In the genomic region with DNA sequence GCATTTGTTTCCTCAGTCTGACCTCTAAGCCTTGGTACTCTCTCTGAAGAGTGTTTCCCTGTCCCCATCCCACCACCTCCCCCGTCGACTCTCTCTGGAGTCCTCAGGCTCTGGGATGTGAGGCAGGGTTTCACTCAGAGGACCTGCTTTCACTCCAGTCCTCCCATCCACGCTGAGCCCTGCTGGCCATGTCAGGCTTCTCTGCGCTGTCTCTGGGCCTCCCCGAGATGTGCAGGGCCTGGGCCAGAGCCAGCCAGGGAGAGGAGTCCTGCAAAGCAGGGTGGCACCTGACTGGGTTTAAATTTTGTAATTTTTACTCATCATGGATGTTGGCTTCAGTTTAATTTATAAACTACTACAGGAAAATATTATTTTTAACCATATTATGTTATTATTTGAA, we compare ENCODE assay signal across 36 cellular contexts. TPM values are rescaled to one million over a fixed set of nuclear protein-coding genes. Genes with fewer than 3 reads are reported as not detected.
"Had no signal": no experiment of that assay in that cellular context is flagged by ENCODE, and none has a peak within 500 bp of the region (broad histone marks: within the 10 kb centered on the region; RNA-seq: fewer than 3 reads in every experiment).

No MANE protein-coding gene starts in this region.

- FAIRE-seq: astrocyte, colon, TTC549 had no signal

- H3K27ac ChIP-seq: body of pancreas, brain microvascular endothelial cell, VCaP had no signal

- H3K36me3 ChIP-seq: brain microvascular endothelial cell, breast epithelium had no signal

- H3K27me3 ChIP-seq: body of pancreas, brain microvascular endothelial cell, breast epithelium had no signal

- H3K4me3 ChIP-seq: body of pancreas had no signal

- ATAC-seq: activated CD4-positive, alpha-beta T cell treated with anti-CD3 and anti-CD28 coated beads for 36 hours; activated CD4-positive, CD25-positive, alpha-beta regulatory T cell treated with anti-CD3 and anti-CD28 coated beads, Interleukin-2, amount 50 U/mL, for 24 hours; activated CD8-positive, alpha-beta memory T cell treated with anti-CD3 and anti-CD28 coated beads, Interleukin-2, amount 10 ng/mL, durations not matched to agents 7 days and 5 days; activated CD8-positive, alpha-beta T cell treated with anti-CD3 and anti-CD28 coated beads, Interleukin-2, amount 10 ng/mL, durations not matched to agents 7 days and 5 days; activated naive CD8-positive, alpha-beta T cell treated with anti-CD3 and anti-CD28 coated beads, Interleukin-2, amount 50 U/mL, for 24 hours; body of pancreas had no signal

- H3K4me1 ChIP-seq: body of pancreas, breast epithelium had no signal

- DNase-seq: activated CD4-positive, alpha-beta memory T cell treated with anti-CD3 and anti-CD28 coated beads, Interleukin-2, amount 10 ng/mL, durations not matched to agents 7 days and 5 days; activated CD4-positive, alpha-beta T cell treated with anti-CD3 and anti-CD28 coated beads for 1 hour; activated CD4-positive, alpha-beta T cell treated with anti-CD3 and anti-CD28 coated beads for 36 hours; activated CD4-positive, alpha-beta T cell treated with anti-CD3 and anti-CD28 coated beads for 48 hours; activated CD4-positive, alpha-beta T cell treated with anti-CD3 and anti-CD28 coated beads, Interleukin-2, amount 10 ng/mL, durations not matched to agents 7 days and 5 days; activated CD4-positive, alpha-beta T cell treated with anti-CD3 and anti-CD28 coated beads, Interleukin-2, amount 50 U/mL, for 48 hours; activated CD4-positive, CD25-positive, alpha-beta regulatory T cell; activated CD8-positive, alpha-beta memory T cell treated with anti-CD3 and anti-CD28 coated beads for 24 hours; activated CD8-positive, alpha-beta memory T cell treated with anti-CD3 and anti-CD28 coated beads, Interleukin-2, amount 10 ng/mL, durations not matched to agents 7 days and 5 days; activated CD8-positive, alpha-beta memory T cell treated with anti-CD3 and anti-CD28 coated beads, Interleukin-2, amount 50 U/mL, for 48 hours; activated CD8-positive, alpha-beta T cell treated with anti-CD3 and anti-CD28 coated beads, Interleukin-2, amount 10 ng/mL, durations not matched to agents 7 days and 5 days; activated effector memory CD4-positive, alpha-beta T cell treated with Interleukin-2 at 50 U/mL for 16 hours; activated gamma-delta T cell; activated naive CD4-positive, alpha-beta T cell treated with anti-CD3 and anti-CD28 coated beads, Interleukin-2, amount 10 ng/mL, durations not matched to agents 7 days and 5 days; activated naive CD4-positive, alpha-beta T cell treated with Interleukin-2 at 50 U/mL for 16 hours; activated naive CD8-positive, alpha-beta T cell treated with anti-CD3 and anti-CD28 coated beads, Interleukin-2, amount 10 ng/mL, durations not matched to agents 7 days and 5 days; activated naive CD8-positive, alpha-beta T cell treated with anti-CD3 and anti-CD28 coated beads, Interleukin-2, amount 50 U/mL, for 24 hours; activated T-cell treated with anti-CD3 and anti-CD28 coated beads, Interleukin-2, amount 50 U/mL, for 24 hours; activated T-cell treated with anti-CD3 and anti-CD28 coated beads, Interleukin-2, amount 50 U/mL, for 48 hours; amygdala; anterior cingulate cortex; body of pancreas; brain microvascular endothelial cell; central memory CD4-positive, alpha-beta T cell; T-helper 2 cell; T-helper 9 cell had no signal

- H3K9me3 ChIP-seq: body of pancreas, breast epithelium had no signal

RNA-seq across cellular contexts. Expression of a gene that starts 3.3 kb away (rescaled TPM):
- total RNA-seq: activated CD4-positive, alpha-beta memory T cell treated with anti-CD3 and anti-CD28 coated beads, Interleukin-2, amount 10 ng/mL, durations not matched to agents 7 days and 5 days; activated CD4-positive, alpha-beta T cell treated with anti-CD3 and anti-CD28 coated beads for 36 hours; activated CD4-positive, alpha-beta T cell treated with anti-CD3 and anti-CD28 coated beads, Interleukin-2, amount 10 ng/mL, durations not matched to agents 7 days and 5 days; activated CD8-positive, alpha-beta memory T cell treated with anti-CD3 and anti-CD28 coated beads, Interleukin-2, amount 10 ng/mL, durations not matched to agents 7 days and 5 days; activated CD8-positive, alpha-beta T cell treated with anti-CD3 and anti-CD28 coated beads, Interleukin-2, amount 10 ng/mL, durations not matched to agents 7 days and 5 days; activated naive CD8-positive, alpha-beta T cell treated with anti-CD3 and anti-CD28 coated beads, Interleukin-2, amount 10 ng/mL, durations not matched to agents 7 days and 5 days; activated T-helper 2 cell treated with anti-CD3 and anti-CD28 coated beads, Interferon-gamma antibody, Interleukin-2, Interleukin-4, amounts not matched to agents 10 μg/mL and 5 μg/mL and 100 μg/mL, durations not matched to agents 14 hours and 24 hours and 36 hours; astrocyte; body of pancreas; cardiac septum; cerebellum had no signal

RNA-seq across cellular contexts. Expression of a gene that starts 25.6 kb away (rescaled TPM):
- total RNA-seq: activated CD4-positive, alpha-beta memory T cell treated with anti-CD3 and anti-CD28 coated beads, Interleukin-2, amount 10 ng/mL, durations not matched to agents 7 days and 5 days; activated CD4-positive, alpha-beta T cell treated with anti-CD3 and anti-CD28 coated beads for 36 hours; activated CD4-positive, alpha-beta T cell treated with anti-CD3 and anti-CD28 coated beads, Interleukin-2, amount 10 ng/mL, durations not matched to agents 7 days and 5 days; activated CD8-positive, alpha-beta memory T cell treated with anti-CD3 and anti-CD28 coated beads, Interleukin-2, amount 10 ng/mL, durations not matched to agents 7 days and 5 days; activated CD8-positive, alpha-beta T cell treated with anti-CD3 and anti-CD28 coated beads, Interleukin-2, amount 10 ng/mL, durations not matched to agents 7 days and 5 days; activated naive CD8-positive, alpha-beta T cell treated with anti-CD3 and anti-CD28 coated beads, Interleukin-2, amount 10 ng/mL, durations not matched to agents 7 days and 5 days; activated T-helper 2 cell treated with anti-CD3 and anti-CD28 coated beads, Interferon-gamma antibody, Interleukin-2, Interleukin-4, amounts not matched to agents 10 μg/mL and 5 μg/mL and 100 μg/mL, durations not matched to agents 14 hours and 24 hours and 36 hours; astrocyte; body of pancreas; breast epithelium; cardiac septum; cerebellum had no signal
- polyA plus RNA-seq: adipose tissue had no signal

RNA-seq across cellular contexts. Expression of a gene that starts 31.2 kb away (rescaled TPM):
- total RNA-seq: activated CD4-positive, alpha-beta memory T cell treated with anti-CD3 and anti-CD28 coated beads, Interleukin-2, amount 10 ng/mL, durations not matched to agents 7 days and 5 days; activated CD4-positive, alpha-beta T cell treated with anti-CD3 and anti-CD28 coated beads for 36 hours; activated CD4-positive, alpha-beta T cell treated with anti-CD3 and anti-CD28 coated beads, Interleukin-2, amount 10 ng/mL, durations not matched to agents 7 days and 5 days; activated CD8-positive, alpha-beta memory T cell treated with anti-CD3 and anti-CD28 coated beads, Interleukin-2, amount 10 ng/mL, durations not matched to agents 7 days and 5 days; activated CD8-positive, alpha-beta T cell treated with anti-CD3 and anti-CD28 coated beads, Interleukin-2, amount 10 ng/mL, durations not matched to agents 7 days and 5 days; activated naive CD8-positive, alpha-beta T cell treated with anti-CD3 and anti-CD28 coated beads, Interleukin-2, amount 10 ng/mL, durations not matched to agents 7 days and 5 days; activated T-helper 2 cell treated with anti-CD3 and anti-CD28 coated beads, Interferon-gamma antibody, Interleukin-2, Interleukin-4, amounts not matched to agents 10 μg/mL and 5 μg/mL and 100 μg/mL, durations not matched to agents 14 hours and 24 hours and 36 hours; astrocyte; body of pancreas; cardiac septum; cerebellum had no signal
